11 cellular contexts compared by ENCODE assay signal in genomic region chr21:30813174-30813573, GRCh38. TPM values are rescaled to one million over a fixed set of nuclear protein-coding genes. Genes with fewer than 3 reads are reported as not detected.
"Had no signal": no experiment of that assay in that cellular context is flagged by ENCODE, and none has a peak within 500 bp of the region (broad histone marks: within the 10 kb centered on the region; RNA-seq: fewer than 3 reads in every experiment).

Gene KRTAP8-1, minus strand, starts transcription at chr21:30813274. Its CDS starts 54 bp downstream, at chr21:30813220.

- H3K4me3 ChIP-seq: GM23248 had no signal

- H3K4me1 Mint-ChIP-seq: IgD-negative memory B cell had no signal

- DNase-seq: GM23248, H7, HCEC 1CT, Karpas-422, KBM-7 had no signal

- H3K4me2 ChIP-seq: KMS-11 had no signal

- FAIRE-seq: HepG2 had no signal

- H2AFZ ChIP-seq: GM23248 had no signal

- H3K27ac Mint-ChIP-seq: IgD-negative memory B cell had no signal

- H3K9ac ChIP-seq: GM23248, KMS-11 had no signal

- H3K4me3 Mint-ChIP-seq: IgD-negative memory B cell had no signal

- ATAC-seq: HepG2 had no signal

- H3K27ac ChIP-seq: GM23248, HL-60, KMS-11 had no signal

- H3K36me3 Mint-ChIP-seq: IgD-negative memory B cell had no signal

RNA-seq across cellular contexts. Expression of gene KRTAP8-1, which starts in this region (rescaled TPM):
- total RNA-seq: GM23248, H4, H7, HepG2, HT1080 had no signal
- polyA plus RNA-seq: GM23248, HepG2, IgD-negative memory B cell had no signal
